In genomic region chr11:12167098-12167999, GRCh38 we compare ENCODE assay signal across 8 cellular contexts. TPM values are rescaled to one million over a fixed set of nuclear protein-coding genes. Genes with fewer than 3 reads are reported as not detected.
DNase-seq lines count a peak whose midpoint lies in the region; ATAC-seq and TF ChIP-seq lines count a peak whose summit lies in the region.

No MANE protein-coding gene starts in this region.

- no peaks in the 10 kb centered on the region for H3K4me1 ChIP-seq in CD4-positive, CD25-positive, alpha-beta regulatory T cell (ENCODE audit: control insufficient read depth, insufficient read depth, low read length, poor library complexity, severe bottlenecking)

- TF ChIP-seq CTCF in GM10266 (IDR thresholded peaks at IDR 0.05; ENCODE audit: control insufficient read depth, insufficient read depth, low read depth, missing control alignments): no peak

- no peaks in the 10 kb centered on the region for H3K9me3 ChIP-seq in CD4-positive, CD25-positive, alpha-beta regulatory T cell (ENCODE audit: control insufficient read depth in 2 of 2, low read length in 2 of 2)

- no peak overlapping the region for H3K4me3 ChIP-seq in CD4-positive, CD25-positive, alpha-beta regulatory T cell (ENCODE audit: low read depth, low read length)

- H3K4me1 Mint-ChIP-seq in CD4-positive, CD25-positive, alpha-beta regulatory T cell: peaks cover under 1 to 15% (median 10%) of the 10 kb centered on the region in 4 donors
- peaks cover 17% of the 10 kb centered on the region for H3K4me1 Mint-ChIP-seq in activated naive CD4-positive, alpha-beta T cell treated with anti-CD3 and anti-CD28 coated beads, Interleukin-2, amount 10 ng/mL, durations not matched to agents 7 days and 5 days

- H3K27ac Mint-ChIP-seq in CD4-positive, CD25-positive, alpha-beta regulatory T cell: peak overlapping the region in 1 of 3 donors; percentile 48
- H3K27ac Mint-ChIP-seq in activated naive CD4-positive, alpha-beta T cell treated with anti-CD3 and anti-CD28 coated beads, Interleukin-2, amount 10 ng/mL, durations not matched to agents 7 days and 5 days: peak overlapping the region; percentile 66

- CTCF ChIA-PET in activated naive CD4-positive, alpha-beta T cell treated with anti-CD3 and anti-CD28 coated beads, Interleukin-2, amount 10 ng/mL, durations not matched to agents 7 days and 5 days (lab: Charles Lee): interaction anchor here (0.7 to 1.1 kb wide), 3 partner anchors 31 to 69 kb away, joined by 3 to 6 read pairs (median 6); no protein-coding TSS in a partner anchor

- no peak overlapping the region for H3K4me3 Mint-ChIP-seq in CD4-positive, CD25-positive, alpha-beta regulatory T cell
- no peak overlapping the region for H3K4me3 Mint-ChIP-seq in activated naive CD4-positive, alpha-beta T cell treated with anti-CD3 and anti-CD28 coated beads, Interleukin-2, amount 10 ng/mL, durations not matched to agents 7 days and 5 days

- no peaks in the 10 kb centered on the region for H3K36me3 ChIP-seq in CD4-positive, CD25-positive, alpha-beta regulatory T cell (ENCODE audit: control insufficient read depth, insufficient read depth, low read length)

- peak; percentile 38 to 59 for ATAC-seq in CD4-positive, CD25-positive, alpha-beta regulatory T cell (ENCODE audit: low read depth in 2 of 2)
- ATAC-seq in HG03457 (IDR thresholded peaks at IDR 0.05; ENCODE audit: unreplicated experiment): no peak
- no peak for ATAC-seq in HG03159 (IDR thresholded peaks at IDR 0.05; ENCODE audit: unreplicated experiment)

- H3K27ac ChIP-seq in CD4-positive, CD25-positive, alpha-beta regulatory T cell (ENCODE audit: insufficient read depth, low read length, poor library complexity, severe bottlenecking): no peak overlapping the region

- no peaks in the 10 kb centered on the region for H3K27me3 ChIP-seq in CD4-positive, CD25-positive, alpha-beta regulatory T cell (ENCODE audit: control insufficient read depth, insufficient read depth, low read length)

- peaks cover 0 to under 1% (median 0%) of the 10 kb centered on the region in 7 donors for H3K9me3 Mint-ChIP-seq in CD4-positive, CD25-positive, alpha-beta regulatory T cell
- H3K9me3 Mint-ChIP-seq in activated naive CD4-positive, alpha-beta T cell treated with anti-CD3 and anti-CD28 coated beads, Interleukin-2, amount 10 ng/mL, durations not matched to agents 7 days and 5 days: peaks cover 2% of the 10 kb centered on the region

- peak in 1 of 3 donors; percentile 46 for DNase-seq in CD4-positive, CD25-positive, alpha-beta regulatory T cell
- DNase-seq in KBM-7 (peak; percentile 33), kidney glomerular epithelial cell (lab: John Stamatoyannopoulos, UW) (peak; percentile 88), GM10266 (ENCODE audit: extremely low spot score) (no peak)
- no peak for DNase-seq in activated naive CD4-positive, alpha-beta T cell treated with anti-CD3 and anti-CD28 coated beads, Interleukin-2, amount 10 ng/mL, durations not matched to agents 7 days and 5 days
- no peak for DNase-seq in stimulated activated naive CD4-positive, alpha-beta T cell treated with Interleukin-2 at 50 U/mL for 16 hours (lab: John Stamatoyannopoulos, UW)

- H3K36me3 Mint-ChIP-seq in CD4-positive, CD25-positive, alpha-beta regulatory T cell: no peaks in the 10 kb centered on the region
- no peaks in the 10 kb centered on the region for H3K36me3 Mint-ChIP-seq in activated naive CD4-positive, alpha-beta T cell treated with anti-CD3 and anti-CD28 coated beads, Interleukin-2, amount 10 ng/mL, durations not matched to agents 7 days and 5 days

- in situ Hi-C loops in KBM-7 (cut with MboI; ENCODE audit: low pct_unique_long_range_greater_than_20kb, low sequenced_read_pairs): no loop called here

- H3K27me3 Mint-ChIP-seq in CD4-positive, CD25-positive, alpha-beta regulatory T cell: no peaks in the 10 kb centered on the region
- no peaks in the 10 kb centered on the region for H3K27me3 Mint-ChIP-seq in activated naive CD4-positive, alpha-beta T cell treated with anti-CD3 and anti-CD28 coated beads, Interleukin-2, amount 10 ng/mL, durations not matched to agents 7 days and 5 days

RNA-seq across cellular contexts. Expression of gene MICAL2, which starts 57.0 kb away (rescaled TPM):
- 67.5 TPM for total RNA-seq in CD4-positive, CD25-positive, alpha-beta regulatory T cell
- polyA plus RNA-seq in CD4-positive, CD25-positive, alpha-beta regulatory T cell: 10 to 100 TPM; 15.9 to 39.0 (median 22.9) TPM

Comparison
In these comparisons a context has a peak if more than half of its experiments do, and no peak if none do; other contexts are left out.
1. ATAC-seq: peak in CD4-positive, CD25-positive, alpha-beta regulatory T cell (2 of 2); none in HG03457 (single experiment) and HG03159 (single experiment).
2. DNase-seq: peak in KBM-7 (single experiment) and kidney glomerular epithelial cell (single experiment); none in activated naive CD4-positive, alpha-beta T cell treated with anti-CD3 and anti-CD28 coated beads, Interleukin-2, amount 10 ng/mL, durations not matched to agents 7 days and 5 days (single experiment), stimulated activated naive CD4-positive, alpha-beta T cell treated with Interleukin-2 at 50 U/mL for 16 hours (single experiment) and GM10266 (single experiment).